10 cellular contexts compared by ENCODE assay signal in the genomic region with DNA sequence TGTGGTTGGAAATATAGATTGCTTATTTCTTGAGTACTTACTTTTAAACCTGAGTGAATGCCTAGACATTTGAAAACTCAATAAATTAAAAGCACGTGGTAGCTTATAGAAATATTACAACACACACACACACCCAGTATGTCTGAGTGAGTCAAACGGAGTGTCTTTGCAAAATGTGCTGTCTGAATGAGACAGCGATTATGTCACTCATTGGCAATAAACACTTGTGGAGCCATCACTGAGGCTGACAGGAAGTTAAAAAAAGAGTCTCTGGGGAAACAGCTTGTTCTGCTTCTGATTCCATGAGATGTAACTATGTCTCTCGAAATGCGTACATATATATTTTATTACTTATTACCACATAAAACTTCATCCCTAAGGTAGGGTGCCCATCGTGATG. TPM values are rescaled to one million over a fixed set of nuclear protein-coding genes. Genes with fewer than 3 reads are reported as not detected.
A peak's percentile ranks its signal among the peaks of the same experiment; 100 is the strongest.
DNase-seq lines count a peak whose midpoint lies in the region; ATAC-seq, FAIRE-seq and TF ChIP-seq lines count a peak whose summit lies in the region.
"Had no signal": no experiment of that assay in that cellular context is flagged by ENCODE, and none has a peak within 500 bp of the region (broad histone marks: within the 10 kb centered on the region; RNA-seq: fewer than 3 reads in every experiment).

No MANE protein-coding gene starts in this region.

- no peak for TF ChIP-seq CTCF in colonic mucosa (IDR thresholded peaks at IDR 0.05)

- no peaks in the 10 kb centered on the region for H3K9me3 ChIP-seq in colonic mucosa
- H3K9me3 ChIP-seq: stomach had no signal

- H3K4me3 ChIP-seq in colonic mucosa, result no peak overlapping the region
- H3K4me3 ChIP-seq: stomach had no signal

- no peak for ATAC-seq in GM21717 (IDR thresholded peaks at IDR 0.05; ENCODE audit: unreplicated experiment)

- intact Hi-C loops in colonic mucosa (cut with DNase I), result loop anchor here (5.0 kb wide), 1 partner anchor 427 kb away; no protein-coding TSS in a partner anchor

- no peaks in the 10 kb centered on the region for H3K36me3 ChIP-seq in colonic mucosa
- H3K36me3 ChIP-seq: stomach had no signal

- H3K27me3 ChIP-seq in colonic mucosa, result no peaks in the 10 kb centered on the region
- H3K27me3 ChIP-seq: stomach had no signal

- no peaks in the 10 kb centered on the region for H3K4me1 ChIP-seq in colonic mucosa

- FAIRE-seq in GM19239 (lab: Jason Lieb, UNC), result no peak

- DNase-seq in DMS53 (lab: John Stamatoyannopoulos, UW) (peak; percentile 61), LoVo (ENCODE audit: low spot score) (peak; percentile 50), colonic mucosa (peak; percentile 4), non-pigmented ciliary epithelial cell (ENCODE audit: low read depth) (peak; percentile 28), GM19239 (ENCODE audit: insufficient read length, low spot score) (no peak), foreskin melanocyte (no peak)
- no peak for DNase-seq in stimulated activated CD4-positive, alpha-beta T cell treated with anti-CD3 and anti-CD28 coated beads, Interleukin-12 subunit alpha, Interleukin-12 subunit beta, amount 100 ng/mL, for 4 hours
- DNase-seq: anterior cingulate cortex, stomach had no signal

- no peak overlapping the region for H3K9ac ChIP-seq in colonic mucosa (ENCODE audit: low read depth in 2 of 2, low read length in 2 of 2)

- H3K27ac ChIP-seq in colonic mucosa, result no peak overlapping the region

RNA-seq across cellular contexts. Expression of gene VPS4B, which starts 22.3 kb away (rescaled TPM):
- 100 to 1,000 TPM in 1 of 2 donors, 10 to 100 TPM in 1; 96.3 to 127 TPM for total RNA-seq in colonic mucosa

RNA-seq across cellular contexts. Expression of gene SERPINB5, which starts 32.2 kb away (rescaled TPM):
- total RNA-seq in colonic mucosa, result 1 to 10 TPM; 4.8 to 6.1 TPM

Comparison
In these comparisons a context has a peak if more than half of its experiments do, and no peak if none do; other contexts are left out.
1. DNase-seq: peak in DMS53 (single experiment), LoVo (single experiment), colonic mucosa (single experiment) and non-pigmented ciliary epithelial cell (single experiment); none in stimulated activated CD4-positive, alpha-beta T cell treated with anti-CD3 and anti-CD28 coated beads, Interleukin-12 subunit alpha, Interleukin-12 subunit beta, amount 100 ng/mL, for 4 hours (single experiment), GM19239 (single experiment) and foreskin melanocyte (single experiment).